ENCODE assay signal across 8 cellular contexts in the genomic region with DNA sequence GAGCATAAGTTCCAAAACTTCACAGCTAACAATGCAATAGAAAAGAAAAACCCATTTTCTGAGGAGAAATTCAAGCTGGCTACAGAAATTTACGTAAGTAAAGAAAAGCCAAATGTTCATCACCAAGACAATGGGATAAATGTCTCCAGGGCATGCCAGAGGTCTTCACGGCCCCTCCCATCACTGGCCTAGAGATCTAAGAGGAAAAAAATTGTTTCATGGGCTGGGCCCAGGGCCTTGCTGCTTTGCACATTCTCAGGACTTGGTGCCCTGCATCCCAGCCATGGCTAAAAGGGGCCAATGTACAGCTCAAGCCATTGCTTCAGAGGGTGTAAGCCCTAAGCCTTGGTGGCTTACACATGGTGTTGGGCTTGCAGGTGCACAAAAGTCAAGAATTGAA.
"Had no signal": no experiment of that assay in that cellular context is flagged by ENCODE, and none has a peak within 500 bp of the region (broad histone marks: within the 10 kb centered on the region; RNA-seq: fewer than 3 reads in every experiment).

No MANE protein-coding gene starts in this region.

- H3K9ac ChIP-seq: GM23248 had no signal

- ATAC-seq: HCT116, HepG2 had no signal

- H3K36me3 Mint-ChIP-seq: IgD-negative memory B cell had no signal

- H3K9me3 ChIP-seq: HAP-1 had no signal

- H3K27me3 Mint-ChIP-seq: IgD-negative memory B cell had no signal

- H3K4me3 ChIP-seq: GM23248, HAP-1 had no signal

- H3K27ac ChIP-seq: GM23248, HL-60 had no signal

- DNase-seq: GM23248, HFFc6, KBM-7 had no signal

- H3K27ac Mint-ChIP-seq: HFFc6, IgD-negative memory B cell had no signal

- H3K4me1 ChIP-seq: HAP-1 had no signal

- H2AFZ ChIP-seq: GM23248 had no signal

- H3K36me3 ChIP-seq: HAP-1 had no signal

- H3K4me3 Mint-ChIP-seq: HFFc6, IgD-negative memory B cell had no signal

- H3K4me1 Mint-ChIP-seq: IgD-negative memory B cell had no signal
